1 cellular context compared by ENCODE assay signal in genomic region chr1:25360596-25361581, GRCh38.
TF ChIP-seq lines count a peak whose summit lies in the region.

No MANE protein-coding gene starts in this region.

TF ChIP-seq in K562, 482 proteins besides CTCF, POLR2A, EP300 and RAD21 (continued from another document and continues in another):
- no peak for TF ChIP-seq VEZF1 (CRISPR knock-in tag; IDR thresholded peaks at IDR 0.05)
- no peak for TF ChIP-seq ZNF408 (CRISPR knock-in tag; IDR thresholded peaks at IDR 0.05; ENCODE audit: low read depth)
- TF ChIP-seq DPF2 (IDR thresholded peaks at IDR 0.05) = peak; percentile 54; the same call in 1 of the 2 replicates
- TF ChIP-seq SOX6 (IDR thresholded peaks at IDR 0.05) = no peak
- TF ChIP-seq GABPB2 (CRISPR knock-in tag; conservative IDR thresholded peaks at IDR 0.05) = no peak
- TF ChIP-seq ZBTB26 (CRISPR knock-in tag; IDR thresholded peaks at IDR 0.05) = no peak
- no peak for TF ChIP-seq FOS (IDR thresholded peaks at IDR 0.05; ENCODE audit: extremely low read depth, insufficient read length)
- TF ChIP-seq STAG1 (CRISPR knock-in tag; IDR thresholded peaks at IDR 0.05; ENCODE audit: borderline replicate concordance) = no peak
- TF ChIP-seq COPS2 (conservative IDR thresholded peaks at IDR 0.05) = no peak
- TF ChIP-seq, protein P1, sequence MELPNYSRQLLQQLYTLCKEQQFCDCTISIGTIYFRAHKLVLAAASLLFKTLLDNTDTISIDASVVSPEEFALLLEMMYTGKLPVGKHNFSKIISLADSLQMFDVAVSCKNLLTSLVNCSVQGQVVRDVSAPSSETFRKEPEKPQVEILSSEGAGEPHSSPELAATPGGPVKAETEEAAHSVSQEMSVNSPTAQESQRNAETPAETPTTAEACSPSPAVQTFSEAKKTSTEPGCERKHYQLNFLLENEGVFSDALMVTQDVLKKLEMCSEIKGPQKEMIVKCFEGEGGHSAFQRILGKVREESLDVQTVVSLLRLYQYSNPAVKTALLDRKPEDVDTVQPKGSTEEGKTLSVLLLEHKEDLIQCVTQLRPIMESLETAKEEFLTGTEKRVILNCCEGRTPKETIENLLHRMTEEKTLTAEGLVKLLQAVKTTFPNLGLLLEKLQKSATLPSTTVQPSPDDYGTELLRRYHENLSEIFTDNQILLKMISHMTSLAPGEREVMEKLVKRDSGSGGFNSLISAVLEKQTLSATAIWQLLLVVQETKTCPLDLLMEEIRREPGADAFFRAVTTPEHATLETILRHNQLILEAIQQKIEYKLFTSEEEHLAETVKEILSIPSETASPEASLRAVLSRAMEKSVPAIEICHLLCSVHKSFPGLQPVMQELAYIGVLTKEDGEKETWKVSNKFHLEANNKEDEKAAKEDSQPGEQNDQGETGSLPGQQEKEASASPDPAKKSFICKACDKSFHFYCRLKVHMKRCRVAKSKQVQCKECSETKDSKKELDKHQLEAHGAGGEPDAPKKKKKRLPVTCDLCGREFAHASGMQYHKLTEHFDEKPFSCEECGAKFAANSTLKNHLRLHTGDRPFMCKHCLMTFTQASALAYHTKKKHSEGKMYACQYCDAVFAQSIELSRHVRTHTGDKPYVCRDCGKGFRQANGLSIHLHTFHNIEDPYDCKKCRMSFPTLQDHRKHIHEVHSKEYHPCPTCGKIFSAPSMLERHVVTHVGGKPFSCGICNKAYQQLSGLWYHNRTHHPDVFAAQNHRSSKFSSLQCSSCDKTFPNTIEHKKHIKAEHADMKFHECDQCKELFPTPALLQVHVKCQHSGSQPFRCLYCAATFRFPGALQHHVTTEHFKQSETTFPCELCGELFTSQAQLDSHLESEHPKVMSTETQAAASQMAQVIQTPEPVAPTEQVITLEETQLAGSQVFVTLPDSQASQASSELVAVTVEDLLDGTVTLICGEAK (IDR thresholded peaks at IDR 0.05) = no peak
- TF ChIP-seq, protein P1 (CRISPR knock-in tag; IDR thresholded peaks at IDR 0.05) = no peak
- no peak for TF ChIP-seq FOXJ3 (CRISPR knock-in tag; IDR thresholded peaks at IDR 0.05)
- no peak for TF ChIP-seq ZFP36 (IDR thresholded peaks at IDR 0.05; ENCODE audit: low read depth, low read length, partially characterized antibody)
- TF ChIP-seq FOXM1 (IDR thresholded peaks at IDR 0.05; ENCODE audit: low read depth) = no peak
- no peak for TF ChIP-seq FOXM1 (CRISPR knock-in tag; IDR thresholded peaks at IDR 0.05; ENCODE audit: low read depth)
- peak; percentile 24 for TF ChIP-seq MXD1 (CRISPR knock-in tag; IDR thresholded peaks at IDR 0.05; ENCODE audit: borderline replicate concordance, poor library complexity, severe bottlenecking)
- no peak for TF ChIP-seq ZBTB1 (CRISPR knock-in tag; IDR thresholded peaks at IDR 0.05; ENCODE audit: borderline replicate concordance, low read depth)
- TF ChIP-seq HIVEP1 (CRISPR knock-in tag; IDR thresholded peaks at IDR 0.05) = no peak
- no peak for TF ChIP-seq SIN3B (IDR thresholded peaks at IDR 0.05; ENCODE audit: low read depth)
- TF ChIP-seq ZNF436 (CRISPR knock-in tag; IDR thresholded peaks at IDR 0.05) = no peak
- TF ChIP-seq MXI1 (IDR thresholded peaks at IDR 0.05; ENCODE audit: low read depth, low read length) = no peak
- TF ChIP-seq, protein P2, sequence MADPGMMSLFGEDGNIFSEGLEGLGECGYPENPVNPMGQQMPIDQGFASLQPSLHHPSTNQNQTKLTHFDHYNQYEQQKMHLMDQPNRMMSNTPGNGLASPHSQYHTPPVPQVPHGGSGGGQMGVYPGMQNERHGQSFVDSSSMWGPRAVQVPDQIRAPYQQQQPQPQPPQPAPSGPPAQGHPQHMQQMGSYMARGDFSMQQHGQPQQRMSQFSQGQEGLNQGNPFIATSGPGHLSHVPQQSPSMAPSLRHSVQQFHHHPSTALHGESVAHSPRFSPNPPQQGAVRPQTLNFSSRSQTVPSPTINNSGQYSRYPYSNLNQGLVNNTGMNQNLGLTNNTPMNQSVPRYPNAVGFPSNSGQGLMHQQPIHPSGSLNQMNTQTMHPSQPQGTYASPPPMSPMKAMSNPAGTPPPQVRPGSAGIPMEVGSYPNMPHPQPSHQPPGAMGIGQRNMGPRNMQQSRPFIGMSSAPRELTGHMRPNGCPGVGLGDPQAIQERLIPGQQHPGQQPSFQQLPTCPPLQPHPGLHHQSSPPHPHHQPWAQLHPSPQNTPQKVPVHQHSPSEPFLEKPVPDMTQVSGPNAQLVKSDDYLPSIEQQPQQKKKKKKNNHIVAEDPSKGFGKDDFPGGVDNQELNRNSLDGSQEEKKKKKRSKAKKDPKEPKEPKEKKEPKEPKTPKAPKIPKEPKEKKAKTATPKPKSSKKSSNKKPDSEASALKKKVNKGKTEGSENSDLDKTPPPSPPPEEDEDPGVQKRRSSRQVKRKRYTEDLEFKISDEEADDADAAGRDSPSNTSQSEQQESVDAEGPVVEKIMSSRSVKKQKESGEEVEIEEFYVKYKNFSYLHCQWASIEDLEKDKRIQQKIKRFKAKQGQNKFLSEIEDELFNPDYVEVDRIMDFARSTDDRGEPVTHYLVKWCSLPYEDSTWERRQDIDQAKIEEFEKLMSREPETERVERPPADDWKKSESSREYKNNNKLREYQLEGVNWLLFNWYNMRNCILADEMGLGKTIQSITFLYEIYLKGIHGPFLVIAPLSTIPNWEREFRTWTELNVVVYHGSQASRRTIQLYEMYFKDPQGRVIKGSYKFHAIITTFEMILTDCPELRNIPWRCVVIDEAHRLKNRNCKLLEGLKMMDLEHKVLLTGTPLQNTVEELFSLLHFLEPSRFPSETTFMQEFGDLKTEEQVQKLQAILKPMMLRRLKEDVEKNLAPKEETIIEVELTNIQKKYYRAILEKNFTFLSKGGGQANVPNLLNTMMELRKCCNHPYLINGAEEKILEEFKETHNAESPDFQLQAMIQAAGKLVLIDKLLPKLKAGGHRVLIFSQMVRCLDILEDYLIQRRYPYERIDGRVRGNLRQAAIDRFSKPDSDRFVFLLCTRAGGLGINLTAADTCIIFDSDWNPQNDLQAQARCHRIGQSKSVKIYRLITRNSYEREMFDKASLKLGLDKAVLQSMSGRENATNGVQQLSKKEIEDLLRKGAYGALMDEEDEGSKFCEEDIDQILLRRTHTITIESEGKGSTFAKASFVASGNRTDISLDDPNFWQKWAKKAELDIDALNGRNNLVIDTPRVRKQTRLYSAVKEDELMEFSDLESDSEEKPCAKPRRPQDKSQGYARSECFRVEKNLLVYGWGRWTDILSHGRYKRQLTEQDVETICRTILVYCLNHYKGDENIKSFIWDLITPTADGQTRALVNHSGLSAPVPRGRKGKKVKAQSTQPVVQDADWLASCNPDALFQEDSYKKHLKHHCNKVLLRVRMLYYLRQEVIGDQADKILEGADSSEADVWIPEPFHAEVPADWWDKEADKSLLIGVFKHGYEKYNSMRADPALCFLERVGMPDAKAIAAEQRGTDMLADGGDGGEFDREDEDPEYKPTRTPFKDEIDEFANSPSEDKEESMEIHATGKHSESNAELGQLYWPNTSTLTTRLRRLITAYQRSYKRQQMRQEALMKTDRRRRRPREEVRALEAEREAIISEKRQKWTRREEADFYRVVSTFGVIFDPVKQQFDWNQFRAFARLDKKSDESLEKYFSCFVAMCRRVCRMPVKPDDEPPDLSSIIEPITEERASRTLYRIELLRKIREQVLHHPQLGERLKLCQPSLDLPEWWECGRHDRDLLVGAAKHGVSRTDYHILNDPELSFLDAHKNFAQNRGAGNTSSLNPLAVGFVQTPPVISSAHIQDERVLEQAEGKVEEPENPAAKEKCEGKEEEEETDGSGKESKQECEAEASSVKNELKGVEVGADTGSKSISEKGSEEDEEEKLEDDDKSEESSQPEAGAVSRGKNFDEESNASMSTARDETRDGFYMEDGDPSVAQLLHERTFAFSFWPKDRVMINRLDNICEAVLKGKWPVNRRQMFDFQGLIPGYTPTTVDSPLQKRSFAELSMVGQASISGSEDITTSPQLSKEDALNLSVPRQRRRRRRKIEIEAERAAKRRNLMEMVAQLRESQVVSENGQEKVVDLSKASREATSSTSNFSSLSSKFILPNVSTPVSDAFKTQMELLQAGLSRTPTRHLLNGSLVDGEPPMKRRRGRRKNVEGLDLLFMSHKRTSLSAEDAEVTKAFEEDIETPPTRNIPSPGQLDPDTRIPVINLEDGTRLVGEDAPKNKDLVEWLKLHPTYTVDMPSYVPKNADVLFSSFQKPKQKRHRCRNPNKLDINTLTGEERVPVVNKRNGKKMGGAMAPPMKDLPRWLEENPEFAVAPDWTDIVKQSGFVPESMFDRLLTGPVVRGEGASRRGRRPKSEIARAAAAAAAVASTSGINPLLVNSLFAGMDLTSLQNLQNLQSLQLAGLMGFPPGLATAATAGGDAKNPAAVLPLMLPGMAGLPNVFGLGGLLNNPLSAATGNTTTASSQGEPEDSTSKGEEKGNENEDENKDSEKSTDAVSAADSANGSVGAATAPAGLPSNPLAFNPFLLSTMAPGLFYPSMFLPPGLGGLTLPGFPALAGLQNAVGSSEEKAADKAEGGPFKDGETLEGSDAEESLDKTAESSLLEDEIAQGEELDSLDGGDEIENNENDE (IDR thresholded peaks at IDR 0.05; ENCODE audit: low read depth, low read length) = no peak
- TF ChIP-seq DMBX1 (CRISPR knock-in tag; IDR thresholded peaks at IDR 0.05; ENCODE audit: borderline replicate concordance) = peak; percentile 75; the same call in 1 of the 2 replicates
- no peak for TF ChIP-seq ZNF347 (CRISPR knock-in tag; IDR thresholded peaks at IDR 0.05; ENCODE audit: low read depth)
- TF ChIP-seq RB1 (IDR thresholded peaks at IDR 0.05; ENCODE audit: low read depth) = no peak
- TF ChIP-seq SMC3 (conservative IDR thresholded peaks at IDR 0.05; ENCODE audit: insufficient read depth, low read depth, low read length) = no peak
- no peak for TF ChIP-seq NCOR1 (IDR thresholded peaks at IDR 0.05)
- TF ChIP-seq JUN (IDR thresholded peaks at IDR 0.05; ENCODE audit: borderline replicate concordance, low read depth, low read length) = peak; percentile 86; the same call in 1 of the 2 replicates
- no peak for TF ChIP-seq JUN (CRISPR knock-in tag; IDR thresholded peaks at IDR 0.05; ENCODE audit: borderline replicate concordance)
- no peak for TF ChIP-seq KDM5B (IDR thresholded peaks at IDR 0.05; ENCODE audit: insufficient replicate concordance, low read depth, low read length)
- TF ChIP-seq ZFP91 (CRISPR knock-in tag; IDR thresholded peaks at IDR 0.05) = no peak
